ENCODE assay signal across 1 cellular context in genomic region chr7:47725031-47725780, GRCh38.
A peak's percentile ranks its signal among the peaks of the same experiment; 100 is the strongest.
TF ChIP-seq lines count a peak whose summit lies in the region.

No MANE protein-coding gene starts in this region.

TF ChIP-seq in HepG2, 621 proteins besides CTCF, POLR2A, EP300 and RAD21 (continued from another document):
- no peak for TF ChIP-seq CSRNP1 (CRISPR knock-in tag; IDR thresholded peaks at IDR 0.05)
- TF ChIP-seq ZFP36L1 (CRISPR knock-in tag; IDR thresholded peaks at IDR 0.05), result no peak
- TF ChIP-seq RFXANK (CRISPR knock-in tag; IDR thresholded peaks at IDR 0.05), result no peak
- no peak for TF ChIP-seq ZNF598 (CRISPR knock-in tag; IDR thresholded peaks at IDR 0.05; ENCODE audit: borderline replicate concordance)
- no peak for TF ChIP-seq ZNF569 (CRISPR knock-in tag; IDR thresholded peaks at IDR 0.05; ENCODE audit: borderline replicate concordance)
- no peak for TF ChIP-seq PHF5A (CRISPR knock-in tag; IDR thresholded peaks at IDR 0.05; ENCODE audit: low read depth, unreplicated experiment)
- TF ChIP-seq ZNF256 (CRISPR knock-in tag; conservative IDR thresholded peaks at IDR 0.05), result no peak
- no peak for TF ChIP-seq HNF4A (CRISPR knock-in tag; IDR thresholded peaks at IDR 0.05)
- 0 out of 2 replicates have a peak, but pooled peaks have one; percentile 41 for TF ChIP-seq ZFP91 (CRISPR knock-in tag; IDR thresholded peaks at IDR 0.05; ENCODE audit: borderline replicate concordance)
- no peak for TF ChIP-seq KLF16 (CRISPR knock-in tag; IDR thresholded peaks at IDR 0.05)
- TF ChIP-seq NR3C1 (CRISPR knock-in tag; IDR thresholded peaks at IDR 0.05), result no peak
